Comparison of ENCODE assay signal across 8 cellular contexts in the genomic region with DNA sequence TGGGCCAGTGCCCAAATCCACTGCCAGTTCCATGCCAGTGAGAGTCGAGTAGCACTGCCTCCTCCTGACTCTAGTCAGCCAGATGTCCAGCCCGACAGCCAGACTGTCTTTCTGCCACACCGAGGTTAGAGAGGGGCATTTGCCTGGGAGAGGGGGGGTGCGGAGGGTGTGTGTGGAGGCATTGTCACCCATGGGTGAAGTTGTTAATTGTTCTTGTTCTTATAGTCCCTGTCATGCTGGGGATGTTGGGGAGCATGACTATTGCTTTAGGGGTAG. TPM values are rescaled to one million over a fixed set of nuclear protein-coding genes. Genes with fewer than 3 reads are reported as not detected.
DNase-seq lines count a peak whose midpoint lies in the region; ATAC-seq and TF ChIP-seq lines count a peak whose summit lies in the region.

No MANE protein-coding gene starts in this region.

- H3K4me2 ChIP-seq in MM.1S (ENCODE audit: low read depth, low read length): peak overlapping the region; percentile 77

- no peaks in the 10 kb centered on the region for H3K27me3 Mint-ChIP-seq in nephron (ENCODE audit: low read depth)

- peaks cover 44% of the 10 kb centered on the region for H3K36me3 Mint-ChIP-seq in nephron (ENCODE audit: low read depth)

- peaks cover 14% of the 10 kb centered on the region for H3F3A ChIP-seq in MM.1S (ENCODE audit: insufficient read depth, low read length)

- no peaks in the 10 kb centered on the region for H3K27me3 ChIP-seq in BE2C
- no peaks in the 10 kb centered on the region for H3K27me3 ChIP-seq in MM.1S (replicated peaks; ENCODE audit: insufficient read depth, low read length)
- no peaks in the 10 kb centered on the region for H3K27me3 ChIP-seq in dorsolateral prefrontal cortex

- H2AFZ ChIP-seq in MM.1S (ENCODE audit: low read length): no peak overlapping the region

- H4K20me1 ChIP-seq in MM.1S (ENCODE audit: insufficient read depth, low read length): peaks cover 11% of the 10 kb centered on the region

- peaks cover 3% of the 10 kb centered on the region for H3K4me1 ChIP-seq in BE2C
- peaks cover 20% of the 10 kb centered on the region for H3K4me1 ChIP-seq in MM.1S (ENCODE audit: low read length)

- no peaks in the 10 kb centered on the region for H3K9me3 ChIP-seq in BE2C
- H3K9me3 ChIP-seq in MM.1S (replicated peaks; ENCODE audit: insufficient read depth, low read length): no peaks in the 10 kb centered on the region

- H3K4me3 ChIP-seq in BE2C (ENCODE audit: low read depth, low read length) (peak overlapping the region; percentile 92), MM.1S (ENCODE audit: low read length) (peak overlapping the region; percentile 96), dorsolateral prefrontal cortex (peak overlapping the region in 57 of 59 donors; percentile 60 to 99 (median 92))

- H3K9me2 ChIP-seq in MM.1S (replicated peaks; ENCODE audit: insufficient read depth, low read length): no peaks in the 10 kb centered on the region

- peak overlapping the region; percentile 85; the same call in 1 of the 2 replicates for H3K9ac ChIP-seq in MM.1S (ENCODE audit: low read length)

- H3K4me1 Mint-ChIP-seq in nephron: peaks cover 35% of the 10 kb centered on the region

- peak overlapping the region; percentile 94 to 97 (median 97) for H3K4me3 Mint-ChIP-seq in nephron

- no peaks in the 10 kb centered on the region for H3K9me3 Mint-ChIP-seq in nephron

- intact Hi-C loops in dorsolateral prefrontal cortex (cut with DNase I): no loop called here
- intact Hi-C loops in sciatic nerve (cut with DNase I): no loop called here

- DNase-seq in BE2C (no peak), MM.1S (no peak), dorsolateral prefrontal cortex (peak in 1 of 10 donors; percentile 17), sciatic nerve (ENCODE audit: low spot score) (no peak), activated gamma-delta T cell treated with Interleukin-2 at 50 U/mL for 16 hours (no peak)

- peak overlapping the region; percentile 86 to 96 (median 95) for H3K27ac Mint-ChIP-seq in nephron

- TF ChIP-seq CTCF in BE2C (IDR thresholded peaks at IDR 0.05; ENCODE audit: low read depth, low read length) (no peak), MM.1S (IDR thresholded peaks at IDR 0.05; ENCODE audit: low read length) (no peak), dorsolateral prefrontal cortex (IDR thresholded peaks at IDR 0.05 in 54 of 56, conservative IDR thresholded peaks at IDR 0.05 in 2 of 56; ENCODE audit: low read depth in 1 of 56, partially characterized antibody in 56 of 56) (no peak), nephron (IDR thresholded peaks at IDR 0.05; ENCODE audit: unreplicated experiment in 3 of 3) (no peak)

- peaks cover 10% of the 10 kb centered on the region for H3K36me3 ChIP-seq in BE2C
- 0 out of 2 replicates have a peak, but pooled peaks cover 5% of the 10 kb centered on the region for H3K36me3 ChIP-seq in MM.1S (replicated peaks; ENCODE audit: insufficient read depth, low read length)

- H3K27ac ChIP-seq in MM.1S (ENCODE audit: low read length): peak overlapping the region; percentile 50; the same call in 1 of the 2 replicates
- peak overlapping the region in 52 of 59 donors; percentile 3 to 96 (median 88) for H3K27ac ChIP-seq in dorsolateral prefrontal cortex

- ATAC-seq in HG03354 (IDR thresholded peaks at IDR 0.05; ENCODE audit: poor library complexity, severe bottlenecking, unreplicated experiment) (no peak), sciatic nerve (no peak), GM19467 (IDR thresholded peaks at IDR 0.05; ENCODE audit: unreplicated experiment) (no peak)

- H3K79me2 ChIP-seq in MM.1S (ENCODE audit: low read length): peaks cover 52% of the 10 kb centered on the region

RNA-seq across cellular contexts. Expression of a gene that starts 1.1 kb away (rescaled TPM):
- polyA plus RNA-seq in BE2C (2012; ENCODE audit: insufficient read depth, insufficient read length, low read depth): 12.1 TPM
- total RNA-seq in dorsolateral prefrontal cortex: 10 to 100 TPM; 30.0 to 52.9 (median 38.4) TPM
- total RNA-seq in sciatic nerve: 28.9 TPM

RNA-seq across cellular contexts. Expression of a gene that starts 1.2 kb away (rescaled TPM):
- 80.1 TPM for polyA plus RNA-seq in BE2C (2012; ENCODE audit: insufficient read depth, insufficient read length, low read depth)
- total RNA-seq in dorsolateral prefrontal cortex (100 to 1,000 TPM in 98 of 120 experiments, 10 to 100 TPM in 22; 79.3 to 156 (median 112) TPM), sciatic nerve (67.5 TPM)

RNA-seq across cellular contexts. Expression of a gene that starts 3.9 kb away (rescaled TPM):
- 2.2 TPM for polyA plus RNA-seq in BE2C (2012; ENCODE audit: insufficient read depth, insufficient read length, low read depth)
- total RNA-seq in dorsolateral prefrontal cortex: 1 to 10 TPM in 17 of 120 experiments, under 1 TPM in 5, not detected in 98; 0.68 to 8.6 (median 1.2) TPM
- total RNA-seq in sciatic nerve: not detected

RNA-seq across cellular contexts. Expression of a gene that starts 17.7 kb away (rescaled TPM):
- 40.4 TPM for polyA plus RNA-seq in BE2C (2012; ENCODE audit: insufficient read depth, insufficient read length, low read depth)
- total RNA-seq in dorsolateral prefrontal cortex (10 to 100 TPM; 30.1 to 53.9 (median 40.9) TPM), sciatic nerve (28.8 TPM)

RNA-seq across cellular contexts. Expression of a gene that starts 18.2 kb away (rescaled TPM):
- 91.6 TPM for polyA plus RNA-seq in BE2C (2012; ENCODE audit: insufficient read depth, insufficient read length, low read depth)
- 100 to 1,000 TPM in 81 of 120 experiments, 10 to 100 TPM in 39; 65.1 to 206 (median 112) TPM for total RNA-seq in dorsolateral prefrontal cortex
- total RNA-seq in sciatic nerve: 411 TPM
